In the genomic region with DNA sequence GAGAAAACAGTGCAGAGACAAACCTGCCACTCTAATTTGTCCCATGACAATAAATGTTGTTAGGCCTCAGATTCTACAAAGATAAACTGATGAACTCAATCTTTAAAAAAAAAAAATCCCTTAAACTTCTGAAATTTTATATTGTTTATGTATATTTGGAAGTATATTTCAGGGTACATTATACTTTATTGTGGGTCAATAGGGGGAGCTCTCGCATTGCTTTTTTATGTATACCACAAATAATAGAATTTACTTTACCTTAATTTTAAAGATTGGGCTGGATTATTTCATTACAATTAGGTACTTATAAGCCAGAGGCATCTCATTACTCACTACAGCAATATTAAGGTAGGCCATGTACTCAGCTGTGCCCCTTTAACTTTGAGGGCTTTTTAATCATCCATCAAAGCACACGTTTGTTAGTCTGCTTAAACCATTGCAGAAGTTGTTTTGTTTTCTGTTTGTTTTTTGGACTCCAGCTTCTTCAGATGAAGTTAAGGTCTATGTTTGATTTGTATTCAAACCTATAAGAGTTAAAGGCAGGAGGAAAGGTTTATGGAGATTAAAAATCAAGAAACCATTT, we compare ENCODE assay signal across 10 cellular contexts. TPM values are rescaled to one million over a fixed set of nuclear protein-coding genes. Genes with fewer than 3 reads are reported as not detected.
DNase-seq lines count a peak whose midpoint lies in the region; ATAC-seq, FAIRE-seq and TF ChIP-seq lines count a peak whose summit lies in the region.
"Had no signal": no experiment of that assay in that cellular context is flagged by ENCODE, and none has a peak within 500 bp of the region (broad histone marks: within the 10 kb centered on the region; RNA-seq: fewer than 3 reads in every experiment).

No MANE protein-coding gene starts in this region.

- ATAC-seq in HG02763 (IDR thresholded peaks at IDR 0.05; ENCODE audit: unreplicated experiment): no peak
- no peak for ATAC-seq in HG03095 (IDR thresholded peaks at IDR 0.05; ENCODE audit: unreplicated experiment)

- no peaks in the 10 kb centered on the region for H3K36me3 ChIP-seq in kidney (ENCODE audit: control insufficient read depth in 1 of 2, insufficient read depth in 2 of 2, low read length in 2 of 2)

- FAIRE-seq in kidney (lab: Jason Lieb, UNC): peak; percentile 51

- H3K4me3 Mint-ChIP-seq in HFFc6: no peak overlapping the region

- no peak overlapping the region for H3K27ac Mint-ChIP-seq in HFFc6

- DNase-seq in AG10803 (ENCODE audit: low read depth) (peak; percentile 31), HFFc6 (no peak), kidney (no peak), NCI-H2029 treated with DMSO at 0.1 percent for 48 hours (lab: John Stamatoyannopoulos, UW) (no peak)
- DNase-seq in stimulated activated CD4-positive, alpha-beta T cell treated with anti-CD3 and anti-CD28 coated beads, Interleukin-4, amount 100 ng/mL, for 4 hours: no peak
- DNase-seq: T1000 had no signal

- no peaks in the 10 kb centered on the region for H3K9me3 ChIP-seq in kidney (ENCODE audit: control insufficient read depth in 1 of 2, low read length in 2 of 2)

- TF ChIP-seq CTCF in AG10803 (conservative IDR thresholded peaks at IDR 0.05; ENCODE audit: low read length) (peak; percentile 63), HFFc6 (IDR thresholded peaks at IDR 0.05) (peak; percentile 83), VCaP (conservative IDR thresholded peaks at IDR 0.05) (peak; percentile 67), kidney (IDR thresholded peaks at IDR 0.05; ENCODE audit: borderline replicate concordance, extremely low read depth, insufficient read depth) (peak; percentile 27)

- H3K4me1 Mint-ChIP-seq in HFFc6 (ENCODE audit: low read depth): no peaks in the 10 kb centered on the region

- no peaks in the 10 kb centered on the region for H3K36me3 Mint-ChIP-seq in HFFc6 (ENCODE audit: low read depth)

- H3K9me3 Mint-ChIP-seq in HFFc6: no peaks in the 10 kb centered on the region

- H3K27me3 Mint-ChIP-seq in HFFc6 (ENCODE audit: insufficient read depth): no peaks in the 10 kb centered on the region; the same call in 1 of the 2 replicates

- no peaks in the 10 kb centered on the region for H3K4me1 ChIP-seq in kidney (ENCODE audit: control insufficient read depth in 1 of 2, insufficient read depth in 1 of 2, low read depth in 1 of 2, low read length in 2 of 2)

- intact Hi-C loops in kidney (cut with DNase I): no loop called here

- no peak overlapping the region for H3K9ac ChIP-seq in kidney (ENCODE audit: low read length in 2 of 2)

- H3K4me3 ChIP-seq in AG10803 (ENCODE audit: low read length) (no peak overlapping the region), kidney (ENCODE audit: low read length in 2 of 2) (no peak overlapping the region)
- H3K4me3 ChIP-seq: lung had no signal

- H3K27ac ChIP-seq in VCaP (no peak overlapping the region), kidney (ENCODE audit: low read depth in 2 of 2, low read length in 2 of 2) (no peak overlapping the region)

RNA-seq across cellular contexts. Expression of a gene that starts 56.3 kb away (rescaled TPM):
- total RNA-seq in HFFc6 (2021; fragmentation: NEBNext Ultra II Directional; extraction: Animal tissue kit (Norgen Biotek cat#: 25700)): not detected
- total RNA-seq in kidney: 5.0 TPM
- polyA plus RNA-seq in kidney (ENCODE audit: insufficient read depth, low read depth, low replicate concordance): 0.99 TPM

Comparison
In these comparisons a context has a peak if more than half of its experiments do, and no peak if none do; other contexts are left out.
1. CTCF ChIP-seq: peak in every context shown above with its lines; median percentile 83 in HFFc6; 67 in VCaP; 63 in AG10803; 27 in kidney.